12 cellular contexts compared by ENCODE assay signal in the genomic region with DNA sequence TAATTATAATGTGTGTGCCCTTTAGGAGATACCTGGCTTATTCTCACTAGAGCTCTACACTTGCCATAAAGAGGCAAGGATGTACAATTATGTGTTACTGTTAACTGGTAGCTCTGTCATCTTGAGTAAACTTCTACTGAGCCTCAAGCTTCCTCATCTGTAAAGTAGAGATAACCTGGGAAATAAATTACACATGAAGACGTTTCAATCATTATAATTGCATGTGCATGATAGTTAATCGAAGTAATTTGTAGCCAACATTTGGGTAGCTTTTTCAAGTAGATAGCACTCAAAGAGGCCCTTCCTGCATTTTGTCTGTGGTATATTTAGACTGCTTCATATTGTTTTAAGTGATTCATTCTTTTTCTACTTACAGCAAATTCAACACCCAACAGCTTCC. TPM values are rescaled to one million over a fixed set of nuclear protein-coding genes. Genes with fewer than 3 reads are reported as not detected.
DNase-seq lines count a peak whose midpoint lies in the region; ATAC-seq and TF ChIP-seq lines count a peak whose summit lies in the region.
"Had no signal": no experiment of that assay in that cellular context is flagged by ENCODE, and none has a peak within 500 bp of the region (broad histone marks: within the 10 kb centered on the region; RNA-seq: fewer than 3 reads in every experiment).

No MANE protein-coding gene starts in this region.

- H3K9me3 ChIP-seq in NT2/D1 (ENCODE audit: insufficient read depth, low read length): no peaks in the 10 kb centered on the region
- H3K9me3 ChIP-seq: vagina had no signal

- no peaks in the 10 kb centered on the region for H3K27me3 Mint-ChIP-seq in activated naive CD4-positive, alpha-beta T cell treated with anti-CD3 and anti-CD28 coated beads, Interleukin-2, amount 10 ng/mL, durations not matched to agents 7 days and 5 days
- peaks cover 9% of the 10 kb centered on the region for H3K27me3 Mint-ChIP-seq in brain
- no peaks in the 10 kb centered on the region for H3K27me3 Mint-ChIP-seq in stimulated activated naive CD8-positive, alpha-beta T cell treated with anti-CD3 and anti-CD28 coated beads, Interleukin-15, amount 100 ng/mL, for 72 hours

- no peak overlapping the region for H3K27ac Mint-ChIP-seq in activated naive CD4-positive, alpha-beta T cell treated with anti-CD3 and anti-CD28 coated beads, Interleukin-2, amount 10 ng/mL, durations not matched to agents 7 days and 5 days
- H3K27ac Mint-ChIP-seq in brain: peak overlapping the region in 4 of 5 experiments; percentile 24 to 96 (median 67)
- peak overlapping the region; percentile 26 to 27 for H3K27ac Mint-ChIP-seq in stimulated activated naive CD8-positive, alpha-beta T cell treated with anti-CD3 and anti-CD28 coated beads, Interleukin-15, amount 100 ng/mL, for 72 hours

- H3K4me1 ChIP-seq in NT2/D1 (ENCODE audit: insufficient read depth, insufficient read length): peaks cover 2% of the 10 kb centered on the region

- H3K9ac ChIP-seq in NT2/D1 (ENCODE audit: insufficient read length, low read depth): peak overlapping the region; percentile 65

- H3K9me3 Mint-ChIP-seq in activated naive CD4-positive, alpha-beta T cell treated with anti-CD3 and anti-CD28 coated beads, Interleukin-2, amount 10 ng/mL, durations not matched to agents 7 days and 5 days: no peaks in the 10 kb centered on the region
- no peaks in the 10 kb centered on the region for H3K9me3 Mint-ChIP-seq in brain
- no peaks in the 10 kb centered on the region for H3K9me3 Mint-ChIP-seq in stimulated activated naive CD8-positive, alpha-beta T cell treated with anti-CD3 and anti-CD28 coated beads, Interleukin-15, amount 100 ng/mL, for 72 hours

- CTCF ChIA-PET in activated naive CD4-positive, alpha-beta T cell treated with anti-CD3 and anti-CD28 coated beads, Interleukin-2, amount 10 ng/mL, durations not matched to agents 7 days and 5 days (lab: Charles Lee): interaction anchor here (0.8 to 1.3 kb wide), 2 partner anchors 9 to 10 kb away, joined by 3 read pairs; a partner anchor contains a TSS

- H3K36me3 Mint-ChIP-seq in activated naive CD4-positive, alpha-beta T cell treated with anti-CD3 and anti-CD28 coated beads, Interleukin-2, amount 10 ng/mL, durations not matched to agents 7 days and 5 days: peaks cover 47% of the 10 kb centered on the region
- peaks cover 63% of the 10 kb centered on the region for H3K36me3 Mint-ChIP-seq in brain

- no peak for ATAC-seq in stimulated activated naive CD8-positive, alpha-beta T cell treated with anti-CD3 and anti-CD28 coated beads, Interleukin-15, amount 100 ng/mL, for 72 hours
- ATAC-seq in HG02798 (IDR thresholded peaks at IDR 0.05; ENCODE audit: poor library complexity, unreplicated experiment) (no peak), GM18858 (IDR thresholded peaks at IDR 0.05; ENCODE audit: unreplicated experiment) (no peak), GM21529 (IDR thresholded peaks at IDR 0.05; ENCODE audit: unreplicated experiment) (no peak)

- peak overlapping the region; percentile 43 for H3K4me3 Mint-ChIP-seq in activated naive CD4-positive, alpha-beta T cell treated with anti-CD3 and anti-CD28 coated beads, Interleukin-2, amount 10 ng/mL, durations not matched to agents 7 days and 5 days
- H3K4me3 Mint-ChIP-seq in brain: peak overlapping the region; percentile 66 to 99 (median 78)
- peak overlapping the region; percentile 81 to 92 for H3K4me3 Mint-ChIP-seq in stimulated activated naive CD8-positive, alpha-beta T cell treated with anti-CD3 and anti-CD28 coated beads, Interleukin-15, amount 100 ng/mL, for 72 hours

- DNase-seq in activated naive CD4-positive, alpha-beta T cell treated with anti-CD3 and anti-CD28 coated beads, Interleukin-2, amount 10 ng/mL, durations not matched to agents 7 days and 5 days: no peak
- no peak for DNase-seq in activated naive CD4-positive, alpha-beta T cell treated with Interleukin-2 at 50 U/mL for 16 hours
- no peak for DNase-seq in NT2/D1 (ENCODE audit: low read depth, low spot score)
- no peak for DNase-seq in stimulated activated naive CD8-positive, alpha-beta T cell treated with anti-CD3 and anti-CD28 coated beads, Interleukin-15, amount 100 ng/mL, for 72 hours
- DNase-seq: GOT3; NCI-H2171 treated with DMSO at 0.1 percent for 48 hours; stimulated activated CD4-positive, alpha-beta T cell treated with anti-CD3 and anti-CD28 coated beads, Interleukin-2, amount 100 ng/mL, for 24 hours had no signal

- no peaks in the 10 kb centered on the region for H3K27me3 ChIP-seq in NT2/D1 (ENCODE audit: insufficient read depth, insufficient read length)
- H3K27me3 ChIP-seq: vagina had no signal

- H3K4me3 ChIP-seq in NT2/D1 (ENCODE audit: insufficient read length, low read depth): no peak overlapping the region
- H3K4me3 ChIP-seq: vagina had no signal

- peaks cover 52% of the 10 kb centered on the region for H3K4me1 Mint-ChIP-seq in activated naive CD4-positive, alpha-beta T cell treated with anti-CD3 and anti-CD28 coated beads, Interleukin-2, amount 10 ng/mL, durations not matched to agents 7 days and 5 days
- H3K4me1 Mint-ChIP-seq in brain: peaks cover 51% of the 10 kb centered on the region
- peaks cover 76% of the 10 kb centered on the region for H3K4me1 Mint-ChIP-seq in stimulated activated naive CD8-positive, alpha-beta T cell treated with anti-CD3 and anti-CD28 coated beads, Interleukin-15, amount 100 ng/mL, for 72 hours

- no peak for TF ChIP-seq CTCF in brain (conservative IDR thresholded peaks at IDR 0.05)

- H3K36me3 ChIP-seq in NT2/D1 (ENCODE audit: insufficient read depth, insufficient read length, low read length): peaks cover 77% of the 10 kb centered on the region

RNA-seq across cellular contexts. Expression of a gene that starts 2.4 kb away (rescaled TPM):
- polyA plus RNA-seq in brain (ENCODE audit: insufficient read depth, low read depth, low replicate concordance): 152 TPM

RNA-seq across cellular contexts. Expression of a gene that starts 2.7 kb away (rescaled TPM):
- 52.3 TPM for polyA plus RNA-seq in brain (ENCODE audit: insufficient read depth, low read depth, low replicate concordance)

RNA-seq across cellular contexts. Expression of a gene that starts 10.1 kb away (rescaled TPM):
- polyA plus RNA-seq in brain (ENCODE audit: insufficient read depth, low read depth, low replicate concordance): 140 TPM

RNA-seq across cellular contexts. Expression of a gene that starts 38.8 kb away (rescaled TPM):
- 3.8 TPM for polyA plus RNA-seq in brain (ENCODE audit: insufficient read depth, low read depth, low replicate concordance)

RNA-seq across cellular contexts. Expression of a gene that starts 52.3 kb away (rescaled TPM):
- 960 TPM for polyA plus RNA-seq in brain (ENCODE audit: insufficient read depth, low read depth, low replicate concordance)
